16 cellular contexts compared by ENCODE assay signal in the genomic region with DNA sequence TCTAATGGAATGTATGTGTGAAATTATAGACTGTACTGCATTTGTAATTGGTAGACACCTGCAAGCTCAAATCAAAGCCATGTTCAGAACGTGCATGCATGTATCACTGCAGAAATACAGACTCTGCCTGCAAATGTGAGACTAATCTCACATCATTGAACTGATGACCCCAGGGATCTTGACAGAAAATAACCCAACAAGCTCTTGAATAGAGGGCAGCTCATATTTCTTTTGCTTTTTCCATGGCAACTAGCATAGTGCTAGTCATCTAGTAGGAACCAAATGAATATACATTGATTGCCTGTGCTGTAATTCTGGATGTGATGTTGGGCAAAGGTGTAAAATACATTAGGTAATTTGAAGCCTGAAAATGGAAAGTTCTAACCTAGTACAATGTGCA.
A peak's percentile ranks its signal among the peaks of the same experiment; 100 is the strongest.
DNase-seq lines count a peak whose midpoint lies in the region; ATAC-seq and TF ChIP-seq lines count a peak whose summit lies in the region.
"Had no signal": no experiment of that assay in that cellular context is flagged by ENCODE, and none has a peak within 500 bp of the region (broad histone marks: within the 10 kb centered on the region; RNA-seq: fewer than 3 reads in every experiment).

No MANE protein-coding gene starts in this region.

- WGBS in heart right ventricle, 2 donors = 33 to 52% methylated on average over 1 of the region's 1 CpG

- H3K27ac ChIP-seq in HUES48 (ENCODE audit: low read depth, low read length) (peak overlapping the region; percentile 54), heart right ventricle (no peak overlapping the region)
- H3K27ac ChIP-seq: adrenal gland, esophagus squamous epithelium, upper lobe of right lung had no signal

- H3K4me1 ChIP-seq in HUES48 (ENCODE audit: control insufficient read depth, insufficient read depth, low read length) = peaks cover 43% of the 10 kb centered on the region
- H3K4me1 ChIP-seq in heart right ventricle = peaks cover 0 to 5% (median 0%) of the 10 kb centered on the region in 9 donors
- H3K4me1 ChIP-seq: adrenal gland had no signal

- H3K4me3 Mint-ChIP-seq in T-helper 2 cell treated with Interferon-gamma antibody and Interleukin-4, amounts not matched to agents 5 μg/mL and 100 μg/mL, for 36 hours = peak overlapping the region; percentile 2
- H3K4me3 Mint-ChIP-seq in memory B cell = no peak overlapping the region

- intact Hi-C loops in heart right ventricle (cut with DNase I) = no loop called here

- H3K27me3 Mint-ChIP-seq in T-helper 2 cell treated with Interferon-gamma antibody and Interleukin-4, amounts not matched to agents 5 μg/mL and 100 μg/mL, for 36 hours (ENCODE audit: low read depth) = no peaks in the 10 kb centered on the region
- H3K27me3 Mint-ChIP-seq in memory B cell = no peaks in the 10 kb centered on the region

- ATAC-seq in memory B cell (ENCODE audit: low read depth) (no peak), heart right ventricle (no peak)
- ATAC-seq: upper lobe of right lung had no signal

- TF ChIP-seq CTCF in heart right ventricle (IDR thresholded peaks at IDR 0.05) = no peak

- H3K9me3 Mint-ChIP-seq in T-helper 2 cell treated with Interferon-gamma antibody and Interleukin-4, amounts not matched to agents 5 μg/mL and 100 μg/mL, for 36 hours = no peaks in the 10 kb centered on the region
- no peaks in the 10 kb centered on the region for H3K9me3 Mint-ChIP-seq in memory B cell

- no peaks in the 10 kb centered on the region for H3K36me3 ChIP-seq in HUES48 (ENCODE audit: control insufficient read depth, insufficient read depth, low read length)
- peaks cover 0 to 97% (median 0%) of the 10 kb centered on the region in 9 donors for H3K36me3 ChIP-seq in heart right ventricle
- H3K36me3 ChIP-seq: adrenal gland, esophagus squamous epithelium, SJSA1 had no signal

- peak; percentile 55 for DNase-seq in NCI-H2171 treated with DMSO at 0.1 percent for 48 hours (lab: John Stamatoyannopoulos, UW)
- no peak for DNase-seq in NCI-H2171 (lab: John Stamatoyannopoulos, UW)
- no peak for DNase-seq in T-helper 2 cell treated with Interferon-gamma antibody and Interleukin-4, amounts not matched to agents 5 μg/mL and 100 μg/mL, for 36 hours (ENCODE audit: low spot score)
- DNase-seq in memory B cell (ENCODE audit: low spot score in 2 of 2) = no peak
- no peak for DNase-seq in DMS153 (lab: John Stamatoyannopoulos, UW)
- no peak for DNase-seq in heart right ventricle
- no peak for DNase-seq in NCI-H2029 (lab: John Stamatoyannopoulos, UW)
- DNase-seq: adrenal gland, Calu3, esophagus squamous epithelium, hypothalamus, NCI-H526 treated with DMSO at 0.1 percent for 48 hours, upper lobe of right lung had no signal

- peak overlapping the region; percentile 18; the same call in 1 of the 2 replicates for H3K4me3 ChIP-seq in HUES48 (ENCODE audit: low read depth, low read length)
- no peak overlapping the region for H3K4me3 ChIP-seq in heart right ventricle
- H3K4me3 ChIP-seq: adrenal gland, esophagus squamous epithelium, lung, SJSA1, upper lobe of right lung had no signal

- H3K27me3 ChIP-seq in HUES48 (ENCODE audit: control insufficient read depth, insufficient read depth, low read length) (no peaks in the 10 kb centered on the region), heart right ventricle (peaks cover 0 to 40% (median 5%) of the 10 kb centered on the region in 7 donors)
- H3K27me3 ChIP-seq: adrenal gland, esophagus squamous epithelium, SJSA1 had no signal

- H3K4me1 Mint-ChIP-seq in T-helper 2 cell treated with Interferon-gamma antibody and Interleukin-4, amounts not matched to agents 5 μg/mL and 100 μg/mL, for 36 hours (ENCODE audit: low read depth) = peaks cover 68% of the 10 kb centered on the region
- H3K4me1 Mint-ChIP-seq in memory B cell = peaks cover 35% of the 10 kb centered on the region

- H3K9me3 ChIP-seq in HUES48 (ENCODE audit: control insufficient read depth, insufficient read depth, low read length) (no peaks in the 10 kb centered on the region), heart right ventricle (no peaks in the 10 kb centered on the region)
- H3K9me3 ChIP-seq: adrenal gland, esophagus squamous epithelium, SJSA1, upper lobe of right lung had no signal

- peaks cover 84% of the 10 kb centered on the region for H3K36me3 Mint-ChIP-seq in T-helper 2 cell treated with Interferon-gamma antibody and Interleukin-4, amounts not matched to agents 5 μg/mL and 100 μg/mL, for 36 hours (ENCODE audit: low read depth)
- peaks cover 54% of the 10 kb centered on the region for H3K36me3 Mint-ChIP-seq in memory B cell

- H3K27ac Mint-ChIP-seq in T-helper 2 cell treated with Interferon-gamma antibody and Interleukin-4, amounts not matched to agents 5 μg/mL and 100 μg/mL, for 36 hours = no peak overlapping the region
- H3K27ac Mint-ChIP-seq in memory B cell = peak overlapping the region; percentile 8

- no peak overlapping the region for H3K9ac ChIP-seq in HUES48 (ENCODE audit: low read depth, low read length)
